In the genomic region with DNA sequence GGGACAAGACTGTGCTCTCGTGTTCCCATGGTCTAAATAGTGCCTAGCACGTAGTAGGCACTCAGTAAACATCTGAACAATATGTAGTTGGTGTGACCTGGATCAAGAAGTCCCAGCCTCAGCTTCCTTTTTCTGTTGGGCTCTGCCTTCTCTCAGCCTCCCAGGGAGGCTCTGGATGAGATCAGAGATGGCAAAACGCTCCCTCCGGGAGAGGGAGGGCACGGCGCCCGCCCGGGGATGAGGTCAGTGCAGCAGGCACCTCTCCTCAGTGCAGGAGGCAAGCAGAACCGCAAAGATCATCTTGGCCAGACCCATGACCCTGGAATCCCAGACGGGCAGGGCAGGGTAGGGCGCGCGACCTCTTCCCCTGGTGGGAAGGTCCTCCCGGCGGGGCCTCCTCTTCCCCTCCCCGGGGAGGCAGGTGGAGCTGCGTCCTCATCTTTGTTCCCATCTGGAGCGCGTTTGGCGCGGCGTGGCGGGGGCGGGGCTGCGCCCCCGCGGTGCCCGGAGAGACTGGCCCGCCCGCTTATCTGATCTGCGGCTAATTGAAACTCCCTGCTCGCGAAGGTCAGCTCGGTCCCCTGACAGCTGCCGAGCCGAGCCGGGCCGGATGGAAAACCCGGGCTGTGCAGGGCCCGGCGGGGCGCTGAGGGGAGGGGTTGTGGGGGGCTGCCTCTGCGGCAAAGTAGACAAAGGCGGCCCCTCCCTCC, we compare ENCODE assay signal across 8 cellular contexts.
DNase-seq lines count a peak whose midpoint lies in the region; ATAC-seq lines count a peak whose summit lies in the region.

No MANE protein-coding gene starts in this region.

- H4K8ac ChIP-seq in neuronal stem cell (ENCODE audit: low read depth, low read length): no peak overlapping the region

- H2AFZ ChIP-seq in neuronal stem cell (ENCODE audit: low read length): peak overlapping the region; percentile 65

- H3K18ac ChIP-seq in neuronal stem cell (ENCODE audit: low read length): peak overlapping the region; percentile 97

- H3K4me3 ChIP-seq in BLaER1: peak overlapping the region; percentile 70
- peak overlapping the region; percentile 42 to 43 for H3K4me3 ChIP-seq in neuronal stem cell (ENCODE audit: low read length in 2 of 2)
- H3K4me3 ChIP-seq in HAP-1: no peak overlapping the region

- peak overlapping the region; percentile 87 for H2BK120ac ChIP-seq in neuronal stem cell (ENCODE audit: low read depth, low read length)

- H3K27me3 ChIP-seq in BLaER1: no peaks in the 10 kb centered on the region
- H3K27me3 ChIP-seq in neuronal stem cell (ENCODE audit: control insufficient read depth in 3 of 3, insufficient read depth in 3 of 3, low read depth in 1 of 3, low read length in 3 of 3): no peaks in the 10 kb centered on the region
- H3K27me3 ChIP-seq in HAP-1 (ENCODE audit: low read depth): no peaks in the 10 kb centered on the region

- peak overlapping the region; percentile 63 for H2BK12ac ChIP-seq in neuronal stem cell (ENCODE audit: low read length)

- WGBS in neuronal stem cell (ENCODE audit: extremely low coverage in 2 of 2, insufficient read length in 2 of 2, insufficient replicate concordance in 1 of 2), 2 donors: no CpG with 5 or more reads among the region's 44 CpGs

- no peaks in the 10 kb centered on the region for H3K9me3 ChIP-seq in BLaER1
- H3K9me3 ChIP-seq in neuronal stem cell (replicated peaks in 1 of 2; ENCODE audit: control insufficient read depth in 2 of 2, insufficient read depth in 1 of 2, low read depth in 1 of 2, low read length in 2 of 2): peaks cover 0 to 2% of the 10 kb centered on the region in 2 donors
- no peaks in the 10 kb centered on the region for H3K9me3 ChIP-seq in HAP-1

- H3K36me3 ChIP-seq in BLaER1 (no peaks in the 10 kb centered on the region), neuronal stem cell (replicated peaks in 1 of 2; ENCODE audit: control insufficient read depth in 2 of 2, insufficient read depth in 2 of 2, low read length in 2 of 2) (no peaks in the 10 kb centered on the region), HAP-1 (replicated peaks) (no peaks in the 10 kb centered on the region)

- peak in 57 of 76 experiments; percentile 2 to 83 (median 51) for DNase-seq in HUDEP-2 (lab: John Stamatoyannopoulos, UW; ENCODE audit: unreplicated experiment in 76 of 76)
- peak; percentile 68 for DNase-seq in T1000 (lab: John Stamatoyannopoulos, UW)
- DNase-seq in glomerular visceral epithelial cell (ENCODE audit: extremely low spot score): peak; percentile 99
- peak; percentile 79 for DNase-seq in neuronal stem cell (ENCODE audit: low spot score)
- no peak for DNase-seq in HAP-1 (ENCODE audit: low spot score in 2 of 2)

- no peak overlapping the region for H4K91ac ChIP-seq in neuronal stem cell (ENCODE audit: low read depth, low read length, poor library complexity)

- ATAC-seq in GM21529 (IDR thresholded peaks at IDR 0.05; ENCODE audit: unreplicated experiment) (no peak), HG02763 (IDR thresholded peaks at IDR 0.05; ENCODE audit: unreplicated experiment) (no peak)

- peak overlapping the region; percentile 14 for H3K14ac ChIP-seq in neuronal stem cell (ENCODE audit: low read length)

- no peaks in the 10 kb centered on the region for H4K20me1 ChIP-seq in BLaER1

- H3K23ac ChIP-seq in neuronal stem cell (ENCODE audit: low read depth, low read length, poor library complexity): peak overlapping the region; percentile 25

- in situ Hi-C loops in HAP-1 (cut with MboI; ENCODE audit: low sequenced_read_pairs): no loop called here

- H3K9ac ChIP-seq in BLaER1 (peak overlapping the region; percentile 79), neuronal stem cell (ENCODE audit: low read depth, low read length, poor library complexity) (peak overlapping the region; percentile 71)

- no peaks in the 10 kb centered on the region for H3K79me1 ChIP-seq in neuronal stem cell (ENCODE audit: low read depth, low read length)

- peak overlapping the region; percentile 24 for H3K4ac ChIP-seq in neuronal stem cell (ENCODE audit: low read length)

- no peak overlapping the region for H2BK15ac ChIP-seq in neuronal stem cell (ENCODE audit: low read length)

- H2AK5ac ChIP-seq in neuronal stem cell (ENCODE audit: low read depth, low read length): peak overlapping the region; percentile 33

- H3K27ac ChIP-seq in BLaER1 (peak overlapping the region; percentile 90), neuronal stem cell (replicated peaks; ENCODE audit: low read length) (peak overlapping the region; percentile 72)

- H3K4me2 ChIP-seq in BLaER1 (peak overlapping the region; percentile 99), neuronal stem cell (ENCODE audit: insufficient read depth, low read length, poor library complexity, severe bottlenecking) (peak overlapping the region; percentile 62)

- peaks cover 97% of the 10 kb centered on the region for H3K4me1 ChIP-seq in BLaER1
- H3K4me1 ChIP-seq in neuronal stem cell (ENCODE audit: control insufficient read depth in 2 of 2, insufficient read depth in 1 of 2, low read depth in 1 of 2, low read length in 2 of 2): peaks cover 38 to 42% of the 10 kb centered on the region in 2 donors
- peaks cover 12% of the 10 kb centered on the region for H3K4me1 ChIP-seq in HAP-1

- no peak overlapping the region for H2BK5ac ChIP-seq in neuronal stem cell (ENCODE audit: low read length)

Comparison
In these comparisons a context has a peak if more than half of its experiments do, and no peak if none do; other contexts are left out.
1. DNase-seq: peak in HUDEP-2 (57 of 76), T1000 (single experiment), glomerular visceral epithelial cell (single experiment) and neuronal stem cell (single experiment); none in HAP-1 (0 of 2).